In the genomic region with DNA sequence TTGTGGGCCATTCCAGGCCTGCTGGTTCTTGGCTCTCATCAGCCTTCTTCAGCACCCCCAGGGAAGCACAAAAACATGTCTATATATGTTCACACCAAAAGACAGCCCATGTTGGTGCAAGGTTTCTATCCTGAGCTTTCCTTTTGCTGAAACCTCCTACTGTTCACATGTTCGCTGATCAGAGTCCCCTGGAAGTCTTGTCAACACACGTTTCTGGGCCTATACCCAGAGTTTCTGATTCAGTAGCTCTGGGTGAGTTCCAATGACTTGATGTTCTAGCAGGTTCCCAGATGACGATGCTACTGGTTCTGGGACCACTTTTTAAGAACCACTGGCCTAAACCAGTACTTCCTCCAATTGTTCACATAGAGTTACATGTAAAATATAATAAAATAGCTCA, we compare ENCODE assay signal across 1 cellular context.
TF ChIP-seq lines count a peak whose summit lies in the region.

No MANE protein-coding gene starts in this region.

TF ChIP-seq in HepG2, 621 proteins besides CTCF, POLR2A, EP300 and RAD21:
- TF ChIP-seq ZNF333 (CRISPR knock-in tag; IDR thresholded peaks at IDR 0.05; ENCODE audit: borderline replicate concordance) (no peak), KLF12 (CRISPR knock-in tag; IDR thresholded peaks at IDR 0.05; ENCODE audit: borderline replicate concordance) (no peak), ZNF570 (CRISPR knock-in tag; IDR thresholded peaks at IDR 0.05; ENCODE audit: borderline replicate concordance) (no peak), ZNF720 (CRISPR knock-in tag; IDR thresholded peaks at IDR 0.05) (no peak), PRMT3 (CRISPR knock-in tag; IDR thresholded peaks at IDR 0.05; ENCODE audit: borderline replicate concordance, low read depth) (no peak), ZNF496 (CRISPR knock-in tag; IDR thresholded peaks at IDR 0.05; ENCODE audit: insufficient replicate concordance) (no peak), POLR2AphosphoS2 (IDR thresholded peaks at IDR 0.05; ENCODE audit: low read depth, low read length) (no peak), MBNL3 (CRISPR knock-in tag; conservative IDR thresholded peaks at IDR 0.05) (no peak)
- TF ChIP-seq, protein P1, sequence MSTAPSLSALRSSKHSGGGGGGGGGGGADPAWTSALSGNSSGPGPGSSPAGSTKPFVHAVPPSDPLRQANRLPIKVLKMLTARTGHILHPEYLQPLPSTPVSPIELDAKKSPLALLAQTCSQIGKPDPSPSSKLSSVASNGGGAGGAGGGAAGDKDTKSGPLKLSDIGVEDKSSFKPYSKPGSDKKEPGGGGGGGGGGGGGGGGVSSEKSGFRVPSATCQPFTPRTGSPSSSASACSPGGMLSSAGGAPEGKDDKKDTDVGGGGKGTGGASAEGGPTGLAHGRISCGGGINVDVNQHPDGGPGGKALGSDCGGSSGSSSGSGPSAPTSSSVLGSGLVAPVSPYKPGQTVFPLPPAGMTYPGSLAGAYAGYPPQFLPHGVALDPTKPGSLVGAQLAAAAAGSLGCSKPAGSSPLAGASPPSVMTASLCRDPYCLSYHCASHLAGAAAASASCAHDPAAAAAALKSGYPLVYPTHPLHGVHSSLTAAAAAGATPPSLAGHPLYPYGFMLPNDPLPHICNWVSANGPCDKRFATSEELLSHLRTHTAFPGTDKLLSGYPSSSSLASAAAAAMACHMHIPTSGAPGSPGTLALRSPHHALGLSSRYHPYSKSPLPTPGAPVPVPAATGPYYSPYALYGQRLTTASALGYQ (CRISPR knock-in tag; IDR thresholded peaks at IDR 0.05): no peak
